Comparison of ENCODE assay signal across 39 cellular contexts in the genomic region with DNA sequence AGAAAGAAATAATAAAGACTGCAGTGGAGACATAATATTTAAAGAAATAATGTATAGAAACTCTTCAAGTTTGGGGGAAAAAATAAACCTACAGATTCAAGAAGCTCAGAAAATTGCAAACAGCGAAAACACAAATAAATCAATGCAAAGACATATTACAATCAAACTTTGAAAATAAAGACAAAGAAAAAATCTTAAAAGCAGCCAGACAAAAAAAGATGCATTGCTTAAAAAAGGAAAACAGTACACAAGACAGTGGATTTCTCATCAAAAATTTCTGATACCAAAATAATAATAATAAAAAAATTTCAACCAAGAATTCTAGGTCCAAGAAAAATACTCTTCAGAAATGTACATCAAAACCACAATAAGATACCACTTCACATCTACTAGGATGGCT.
"Had no signal": no experiment of that assay in that cellular context is flagged by ENCODE, and none has a peak within 500 bp of the region (broad histone marks: within the 10 kb centered on the region; RNA-seq: fewer than 3 reads in every experiment).

No MANE protein-coding gene starts in this region.

- H3K4me1 Mint-ChIP-seq: activated naive CD4-positive, alpha-beta T cell treated with anti-CD3 and anti-CD28 coated beads, Interleukin-2, amount 10 ng/mL, durations not matched to agents 7 days and 5 days; activated naive CD4-positive, alpha-beta T cell treated with anti-CD3 and anti-CD28 coated beads, Interleukin-2, amount 50 U/mL, for 24 hours; activated naive CD8-positive, alpha-beta T cell treated with anti-CD3 and anti-CD28 coated beads for 36 hours; activated naive CD8-positive, alpha-beta T cell treated with anti-CD3 and anti-CD28 coated beads, Interleukin-2, amount 10 ng/mL, durations not matched to agents 7 days and 5 days; activated naive CD8-positive, alpha-beta T cell treated with anti-CD3 and anti-CD28 coated beads, Interleukin-2, amount 50 U/mL, for 24 hours; activated T-helper 17 cell treated with anti-CD3 and anti-CD28 coated beads, Interleukin-2, amount 50 U/mL, for 72 hours; brain; central memory CD8-positive, alpha-beta T cell had no signal

- H3K36me3 ChIP-seq: adrenal gland, ascending aorta, brain microvascular endothelial cell, breast epithelium, cardiac muscle cell had no signal

- H3K9me3 Mint-ChIP-seq: central memory CD8-positive, alpha-beta T cell had no signal

- H3K27ac ChIP-seq: adrenal gland, ascending aorta, body of pancreas, brain microvascular endothelial cell, breast epithelium, cardiac muscle cell had no signal

- H3K36me3 Mint-ChIP-seq: activated naive CD4-positive, alpha-beta T cell treated with anti-CD3 and anti-CD28 coated beads, Interleukin-2, amount 10 ng/mL, durations not matched to agents 7 days and 5 days; activated naive CD4-positive, alpha-beta T cell treated with anti-CD3 and anti-CD28 coated beads, Interleukin-2, amount 50 U/mL, for 24 hours; activated naive CD8-positive, alpha-beta T cell; activated naive CD8-positive, alpha-beta T cell treated with anti-CD3 and anti-CD28 coated beads for 36 hours; activated naive CD8-positive, alpha-beta T cell treated with anti-CD3 and anti-CD28 coated beads, Interleukin-2, amount 10 ng/mL, durations not matched to agents 7 days and 5 days; brain had no signal

- FAIRE-seq: astrocyte, bronchial epithelial cell, colon had no signal

- H3K27me3 Mint-ChIP-seq: activated naive CD4-positive, alpha-beta T cell treated with anti-CD3 and anti-CD28 coated beads, Interleukin-2, amount 10 ng/mL, durations not matched to agents 7 days and 5 days; activated naive CD4-positive, alpha-beta T cell treated with anti-CD3 and anti-CD28 coated beads, Interleukin-2, amount 50 U/mL, for 24 hours; activated naive CD8-positive, alpha-beta T cell; activated naive CD8-positive, alpha-beta T cell treated with anti-CD3 and anti-CD28 coated beads for 36 hours; activated naive CD8-positive, alpha-beta T cell treated with anti-CD3 and anti-CD28 coated beads, Interleukin-2, amount 10 ng/mL, durations not matched to agents 7 days and 5 days; activated naive CD8-positive, alpha-beta T cell treated with anti-CD3 and anti-CD28 coated beads, Interleukin-2, amount 50 U/mL, for 24 hours; activated T-helper 17 cell treated with anti-CD3 and anti-CD28 coated beads, Interleukin-2, amount 50 U/mL, for 72 hours; brain; central memory CD8-positive, alpha-beta T cell had no signal

- H3K27me3 ChIP-seq: adrenal gland, ascending aorta, body of pancreas, brain microvascular endothelial cell, breast epithelium, cardiac muscle cell had no signal

- H3K9me3 ChIP-seq: ascending aorta, body of pancreas had no signal

- DNase-seq: activated effector memory CD4-positive, alpha-beta T cell treated with anti-CD3 and anti-CD28 coated beads, Interleukin-2, amount 50 U/mL, for 16 hours; activated effector memory CD4-positive, alpha-beta T cell treated with Interleukin-2 at 50 U/mL for 16 hours; activated gamma-delta T cell; activated gamma-delta T cell treated with Interleukin-2 at 50 U/mL for 16 hours; activated naive CD4-positive, alpha-beta T cell; activated naive CD4-positive, alpha-beta T cell treated with anti-CD3 and anti-CD28 coated beads for 36 hours; activated naive CD4-positive, alpha-beta T cell treated with anti-CD3 and anti-CD28 coated beads, Interleukin-2, amount 10 ng/mL, durations not matched to agents 7 days and 5 days; activated naive CD4-positive, alpha-beta T cell treated with anti-CD3 and anti-CD28 coated beads, Interleukin-2, amount 50 U/mL, for 16 hours; activated naive CD4-positive, alpha-beta T cell treated with Interleukin-2 at 50 U/mL for 16 hours; activated naive CD8-positive, alpha-beta T cell treated with anti-CD3 and anti-CD28 coated beads for 36 hours; activated naive CD8-positive, alpha-beta T cell treated with anti-CD3 and anti-CD28 coated beads, Interleukin-2, amount 10 ng/mL, durations not matched to agents 7 days and 5 days; activated naive CD8-positive, alpha-beta T cell treated with anti-CD3 and anti-CD28 coated beads, Interleukin-2, amount 50 U/mL, for 24 hours; activated T-cell treated with anti-CD3 and anti-CD28 coated beads, Interleukin-2, amount 50 U/mL, for 4 hours; activated T-cell treated with anti-CD3 and anti-CD28 coated beads, Interleukin-2, amount 50 U/mL, for 48 hours; activated T-cell treated with anti-CD3 and anti-CD28 coated beads, Interleukin-2, amount 50 U/mL, for 72 hours; adrenal gland; amniotic stem cell; amygdala; anterior cingulate cortex; aorta; body of pancreas; brain microvascular endothelial cell; caudate nucleus; central memory CD4-positive, alpha-beta T cell; cerebellar nuclear complex had no signal

- H3K27ac Mint-ChIP-seq: activated naive CD4-positive, alpha-beta T cell treated with anti-CD3 and anti-CD28 coated beads for 36 hours; activated naive CD4-positive, alpha-beta T cell treated with anti-CD3 and anti-CD28 coated beads, Interleukin-2, amount 10 ng/mL, durations not matched to agents 7 days and 5 days; activated naive CD4-positive, alpha-beta T cell treated with anti-CD3 and anti-CD28 coated beads, Interleukin-2, amount 50 U/mL, for 24 hours; activated naive CD4-positive, alpha-beta T cell treated with anti-CD3 and anti-CD28 coated beads, Interleukin-2, amount 50 U/mL, for 72 hours; activated naive CD8-positive, alpha-beta T cell; activated naive CD8-positive, alpha-beta T cell treated with anti-CD3 and anti-CD28 coated beads for 36 hours; activated naive CD8-positive, alpha-beta T cell treated with anti-CD3 and anti-CD28 coated beads, Interleukin-2, amount 10 ng/mL, durations not matched to agents 7 days and 5 days; activated naive CD8-positive, alpha-beta T cell treated with anti-CD3 and anti-CD28 coated beads, Interleukin-2, amount 50 U/mL, for 24 hours; activated T-cell treated with anti-CD3 and anti-CD28 coated beads, Interleukin-2, amount 50 U/mL, for 72 hours; activated T-helper 1 cell treated with anti-CD3 and anti-CD28 coated beads, Interleukin-12 subunit alpha, Interleukin-12 subunit beta, Interleukin-2, Interleukin-4 antibody, amounts not matched to agents 30 ng/mL and 10 ng/mL and 1 ng/mL, durations not matched to agents 14 hours and 24 hours and 36 hours; activated T-helper 17 cell treated with anti-CD3 and anti-CD28 coated beads, Interleukin-2, amount 50 U/mL, for 72 hours; activated T-helper 2 cell treated with anti-CD3 and anti-CD28 coated beads, Interferon-gamma antibody, Interleukin-2, Interleukin-4, amounts not matched to agents 10 μg/mL and 5 μg/mL and 100 μg/mL, durations not matched to agents 14 hours and 24 hours and 36 hours; brain had no signal

- ATAC-seq: activated naive CD4-positive, alpha-beta T cell treated with anti-CD3 and anti-CD28 coated beads, Interleukin-2, amount 50 U/mL, for 72 hours; activated naive CD8-positive, alpha-beta T cell treated with anti-CD3 and anti-CD28 coated beads, Interleukin-2, amount 50 U/mL, for 24 hours; activated T-cell treated with anti-CD3 and anti-CD28 coated beads, Interleukin-2, amount 50 U/mL, for 4 hours; activated T-cell treated with anti-CD3 and anti-CD28 coated beads, Interleukin-2, amount 50 U/mL, for 72 hours; activated T-helper 17 cell treated with anti-CD3 and anti-CD28 coated beads, Interleukin-2, amount 50 U/mL, for 72 hours; body of pancreas had no signal

- H3K4me3 Mint-ChIP-seq: activated naive CD4-positive, alpha-beta T cell treated with anti-CD3 and anti-CD28 coated beads for 36 hours; activated naive CD4-positive, alpha-beta T cell treated with anti-CD3 and anti-CD28 coated beads, Interleukin-2, amount 10 ng/mL, durations not matched to agents 7 days and 5 days; activated naive CD4-positive, alpha-beta T cell treated with anti-CD3 and anti-CD28 coated beads, Interleukin-2, amount 50 U/mL, for 24 hours; activated naive CD8-positive, alpha-beta T cell; activated naive CD8-positive, alpha-beta T cell treated with anti-CD3 and anti-CD28 coated beads for 36 hours; activated naive CD8-positive, alpha-beta T cell treated with anti-CD3 and anti-CD28 coated beads, Interleukin-2, amount 10 ng/mL, durations not matched to agents 7 days and 5 days; activated naive CD8-positive, alpha-beta T cell treated with anti-CD3 and anti-CD28 coated beads, Interleukin-2, amount 50 U/mL, for 24 hours; activated T-cell treated with anti-CD3 and anti-CD28 coated beads, Interleukin-2, amount 50 U/mL, for 4 hours; activated T-cell treated with anti-CD3 and anti-CD28 coated beads, Interleukin-2, amount 50 U/mL, for 72 hours; activated T-helper 1 cell treated with anti-CD3 and anti-CD28 coated beads, Interleukin-12 subunit alpha, Interleukin-12 subunit beta, Interleukin-2, Interleukin-4 antibody, amounts not matched to agents 30 ng/mL and 10 ng/mL and 1 ng/mL, durations not matched to agents 14 hours and 24 hours and 36 hours; activated T-helper 17 cell treated with anti-CD3 and anti-CD28 coated beads, Interleukin-2, amount 50 U/mL, for 72 hours; brain; central memory CD8-positive, alpha-beta T cell had no signal

- H3K4me3 ChIP-seq: adrenal gland, ascending aorta, body of pancreas, breast epithelium, cardiac muscle cell had no signal

- H3K4me1 ChIP-seq: adrenal gland, ascending aorta, body of pancreas, breast epithelium had no signal
